Comparison of ENCODE assay signal across 8 cellular contexts in the genomic region with DNA sequence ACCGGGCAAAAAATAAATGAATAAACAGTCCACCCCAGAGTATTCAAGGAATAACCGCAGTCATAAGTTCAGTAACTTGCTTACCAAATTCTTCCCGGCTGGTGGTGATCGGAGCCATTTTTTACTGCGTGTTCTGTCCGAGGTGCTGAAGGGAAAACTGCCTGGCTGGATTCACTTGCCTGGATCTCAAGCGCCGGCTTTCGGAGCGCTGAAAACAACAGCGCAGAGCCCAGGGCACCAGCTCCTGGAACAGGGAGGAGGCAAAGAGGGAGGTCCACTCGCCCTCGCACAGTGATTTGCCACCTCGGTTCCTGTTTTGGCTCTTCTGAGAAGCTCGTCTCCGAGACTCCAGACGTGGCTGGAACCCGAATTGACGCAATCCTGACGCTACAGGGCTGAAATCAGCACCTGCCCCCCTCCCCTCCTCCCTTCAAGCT. TPM values are rescaled to one million over a fixed set of nuclear protein-coding genes. Genes with fewer than 3 reads are reported as not detected.
DNase-seq lines count a peak whose midpoint lies in the region; ATAC-seq and TF ChIP-seq lines count a peak whose summit lies in the region.

A gene with protein sequence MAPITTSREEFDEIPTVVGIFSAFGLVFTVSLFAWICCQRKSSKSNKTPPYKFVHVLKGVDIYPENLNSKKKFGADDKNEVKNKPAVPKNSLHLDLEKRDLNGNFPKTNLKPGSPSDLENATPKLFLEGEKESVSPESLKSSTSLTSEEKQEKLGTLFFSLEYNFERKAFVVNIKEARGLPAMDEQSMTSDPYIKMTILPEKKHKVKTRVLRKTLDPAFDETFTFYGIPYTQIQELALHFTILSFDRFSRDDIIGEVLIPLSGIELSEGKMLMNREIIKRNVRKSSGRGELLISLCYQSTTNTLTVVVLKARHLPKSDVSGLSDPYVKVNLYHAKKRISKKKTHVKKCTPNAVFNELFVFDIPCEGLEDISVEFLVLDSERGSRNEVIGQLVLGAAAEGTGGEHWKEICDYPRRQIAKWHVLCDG (minus strand): TSS at position 327 of the 437 bp plus-strand sequence. CDS start 209 bp downstream, at position 118.

- POLR2A ChIA-PET in IMR-90 (lab: Charles Lee; ENCODE audit: unreplicated experiment) = no interaction called here
- POLR2A ChIA-PET in PC-3 (lab: Charles Lee; ENCODE audit: unreplicated experiment) = no interaction called here

- WGBS in IMR-90 (ENCODE audit: extremely low coverage in 2 of 2, insufficient read length in 1 of 2), 2 experiments = 0% methylated on average over 1 of the region's 20 CpGs; no CpG with 5 or more reads in 1 of the 2 experiments

- H3K9ac ChIP-seq in IMR-90 (ENCODE audit: low read depth, low read length) = no peak within 1 kb of the TSS
- H3K9ac ChIP-seq in PC-3 (ENCODE audit: low read length) = no peak within 1 kb of the TSS

- ATAC-seq in IMR-90 (ENCODE audit: low read depth) (peak; percentile 54; the same call in 1 of the 2 replicates), PC-3 (no peak), foreskin keratinocyte (peak; percentile 67), GM18502 (IDR thresholded peaks at IDR 0.05; ENCODE audit: poor library complexity, unreplicated experiment) (no peak)
- ATAC-seq in activated CD4-positive, CD25-positive, alpha-beta regulatory T cell treated with anti-CD3 and anti-CD28 coated beads, Interleukin-2, amount 50 U/mL, for 24 hours = no peak

- H3K9me3 ChIP-seq in IMR-90 (ENCODE audit: control insufficient read depth, insufficient read depth, low read length) = no peaks in the 10 kb centered on the region
- H3K9me3 ChIP-seq in PC-3 (ENCODE audit: low read length) = no peaks in the 10 kb centered on the region

- H2BK20ac ChIP-seq in IMR-90 (ENCODE audit: low read depth, low read length) = no peak within 1 kb of the TSS

- H3K18ac ChIP-seq in IMR-90 (ENCODE audit: low read depth, low read length) = no peak within 1 kb of the TSS

- no peak within 1 kb of the TSS for H3K56ac ChIP-seq in IMR-90 (ENCODE audit: extremely low read depth, insufficient read depth, low read length)

- no peak within 1 kb of the TSS for H2AFZ ChIP-seq in IMR-90 (replicated peaks; ENCODE audit: low read length, poor library complexity)
- H2AFZ ChIP-seq in PC-3 (ENCODE audit: low read length) = no peak within 1 kb of the TSS

- H3K36me3 ChIP-seq in IMR-90 (ENCODE audit: control insufficient read depth, insufficient read depth, low read length) (no peaks in the 10 kb centered on the region), PC-3 (ENCODE audit: low read depth, low read length) (no peaks in the 10 kb centered on the region)

- no peaks in the 10 kb centered on the region for H3K9me1 ChIP-seq in IMR-90 (ENCODE audit: insufficient read depth, low read length)

- no peak within 1 kb of the TSS for H3K14ac ChIP-seq in IMR-90 (replicated peaks; ENCODE audit: low read depth, low read length)

- TF ChIP-seq CTCF in IMR-90 (conservative IDR thresholded peaks at IDR 0.05; ENCODE audit: low read depth, low read length) (no peak), PC-3 (conservative IDR thresholded peaks at IDR 0.05; ENCODE audit: low read depth, low read length) (no peak), foreskin keratinocyte (conservative IDR thresholded peaks at IDR 0.05) (no peak)

- no peak for TF ChIP-seq POLR2A in IMR-90 (IDR thresholded peaks at IDR 0.05; ENCODE audit: low read depth, low read length)

- BruUV-seq in IMR-90 (replicated peaks; lab: Mats Ljungman, UMichigan) = no TSS peak
- no TSS peak for BruUV-seq in PC-3 (replicated peaks; lab: Mats Ljungman, UMichigan)

- CTCF ChIA-PET in IMR-90 (lab: Yijun Ruan, JAX) = no interaction called here
- CTCF ChIA-PET in PC-3 (lab: Charles Lee) = no interaction called here

- no peaks in the 10 kb centered on the region for H4K20me1 ChIP-seq in IMR-90 (ENCODE audit: insufficient read depth, low read length)
- no peaks in the 10 kb centered on the region for H4K20me1 ChIP-seq in PC-3 (ENCODE audit: low read length)

- intact Hi-C loops in IMR-90 (cut with micrococcal nuclease) (no loop called here), PC-3 (cut with micrococcal nuclease) (loop anchor here (10.0 kb wide), 1 partner anchor 982 kb away; no protein-coding TSS in a partner anchor)

- no peaks in the 10 kb centered on the region for H3K9me2 ChIP-seq in PC-3 (replicated peaks; ENCODE audit: low read length)

- H3K23ac ChIP-seq in IMR-90 (ENCODE audit: low read depth, low read length) = no peak within 1 kb of the TSS

- H3K27ac ChIP-seq in IMR-90 (ENCODE audit: insufficient read depth, low read length) = no peak within 1 kb of the TSS
- no peak within 1 kb of the TSS for H3K27ac ChIP-seq in PC-3 (ENCODE audit: low read length)
- H3K27ac ChIP-seq in foreskin keratinocyte = no peak within 1 kb of the TSS

- in situ Hi-C loops in IMR-90 (cut with MboI; ENCODE audit: low sequenced_read_pairs) = loop anchor here (10.0 to 25.0 kb wide), 2 partner anchors 90 to 1162 kb away; no protein-coding TSS in a partner anchor

- H2BK15ac ChIP-seq in IMR-90 (ENCODE audit: low read depth, low read length) = no peak within 1 kb of the TSS

- H3K4me3 ChIP-seq in IMR-90 (ENCODE audit: insufficient read depth, low read depth, low read length) (no peak within 1 kb of the TSS), PC-3 (ENCODE audit: low read length) (no peak within 1 kb of the TSS)

- H3K4me2 ChIP-seq in IMR-90 (ENCODE audit: low read depth, low read length) = no peak within 1 kb of the TSS
- H3K4me2 ChIP-seq in PC-3 (ENCODE audit: low read length) = no peak within 1 kb of the TSS

- dilution Hi-C loops in IMR-90 (cut with HindIII; ENCODE audit: low sequenced_read_pairs, unreplicated experiment) = no loop called here

- H2BK5ac ChIP-seq in IMR-90 (ENCODE audit: low read depth, low read length, poor library complexity, severe bottlenecking) = no peak within 1 kb of the TSS

- no peak within 1 kb of the TSS for H2AK9ac ChIP-seq in IMR-90 (replicated peaks; ENCODE audit: low read depth, low read length, poor library complexity)

- H3K4ac ChIP-seq in IMR-90 (ENCODE audit: low read depth, low read length) = no peak within 1 kb of the TSS

- TF ChIP-seq RAD21 in IMR-90 (IDR thresholded peaks at IDR 0.05; ENCODE audit: low read length) = no peak

- H4K5ac ChIP-seq in IMR-90 (ENCODE audit: low read depth, low read length) = no peak within 1 kb of the TSS

- no peak within 1 kb of the TSS for H2BK120ac ChIP-seq in IMR-90 (ENCODE audit: low read depth, low read length)

- H2AK5ac ChIP-seq in IMR-90 (ENCODE audit: low read depth, low read length) = no peak within 1 kb of the TSS

- H4K8ac ChIP-seq in IMR-90 (ENCODE audit: low read depth in 2 of 2, low read length in 2 of 2) = no peak within 1 kb of the TSS

- no peaks in the 10 kb centered on the region for H3K4me1 ChIP-seq in IMR-90 (ENCODE audit: control insufficient read depth, insufficient read depth, low read length)
- H3K4me1 ChIP-seq in PC-3 (ENCODE audit: insufficient read depth, low read length) = no peaks in the 10 kb centered on the region
- H3K4me1 ChIP-seq in foreskin keratinocyte = no peaks in the 10 kb centered on the region

- H4K91ac ChIP-seq in IMR-90 (ENCODE audit: insufficient read depth, low read depth, low read length) = no peak within 1 kb of the TSS

- no peaks in the 10 kb centered on the region for H3K79me2 ChIP-seq in PC-3 (ENCODE audit: low read length)

- no peaks in the 10 kb centered on the region for H3K27me3 ChIP-seq in IMR-90 (ENCODE audit: control insufficient read depth, insufficient read depth, low read length)
- H3K27me3 ChIP-seq in PC-3 (ENCODE audit: low read length) = no peaks in the 10 kb centered on the region
- no peaks in the 10 kb centered on the region for H3K27me3 ChIP-seq in foreskin keratinocyte

- DNase-seq in IMR-90 (peak; percentile 7), PC-3 (peak; percentile 7), foreskin keratinocyte (peak; percentile 8 to 30), occipital lobe (lab: John Stamatoyannopoulos, UW) (peak; percentile 79), cortex of kidney (lab: John Stamatoyannopoulos, UW) (no peak), activated gamma-delta T cell (lab: John Stamatoyannopoulos, UW) (no peak)

- H3K79me1 ChIP-seq in IMR-90 (ENCODE audit: low read depth in 1 of 2, low read length in 2 of 2) = no peaks in the 10 kb centered on the region

- H3F3A ChIP-seq in PC-3 (ENCODE audit: low read length, unreplicated experiment) = no peaks in the 10 kb centered on the region

TF ChIP-seq in IMR-90, 13 proteins besides CTCF, POLR2A, EP300 and RAD21:
- no peak for TF ChIP-seq NFE2L2 (IDR thresholded peaks at IDR 0.05; ENCODE audit: low read depth, low read length)

RNA-seq across cellular contexts. Expression of the gene that starts here (rescaled TPM):
- total RNA-seq in IMR-90 (2012; rRNA removed) (not detected in 2 replicates), PC-3 (2014; rRNA removed) (not detected in 2 replicates), foreskin keratinocyte (not detected in 2 replicates), occipital lobe (499 TPM)
- polyA plus RNA-seq in IMR-90 (2012; rRNA removed) (not detected in 2 replicates), foreskin keratinocyte (not detected in 2 replicates)
- not detected in 2 replicates for polyA plus RNA-seq in IMR-90 (2012; cell fraction: cytosol; rRNA removed)
- polyA plus RNA-seq in IMR-90 (2012; cell fraction: nucleus; rRNA removed; ENCODE audit: low replicate concordance) = not detected in 2 replicates

Comparison
In these comparisons a context has a peak if more than half of its experiments do, and no peak if none do; other contexts are left out.
1. RNA of the gene that starts here (total RNA-seq): 499 TPM in occipital lobe (single experiment); not detected in IMR-90, not detected in PC-3 and not detected in foreskin keratinocyte; every median in the first group is over 100 times any median in the second.
2. Peak in DNase-seq and ATAC-seq in IMR-90; RNA of the gene not detected or under 1 TPM.
3. Peak in DNase-seq in PC-3; RNA of the gene not detected or under 1 TPM.
4. Peak in DNase-seq and ATAC-seq in foreskin keratinocyte; RNA of the gene not detected or under 1 TPM.